In the genomic region with DNA sequence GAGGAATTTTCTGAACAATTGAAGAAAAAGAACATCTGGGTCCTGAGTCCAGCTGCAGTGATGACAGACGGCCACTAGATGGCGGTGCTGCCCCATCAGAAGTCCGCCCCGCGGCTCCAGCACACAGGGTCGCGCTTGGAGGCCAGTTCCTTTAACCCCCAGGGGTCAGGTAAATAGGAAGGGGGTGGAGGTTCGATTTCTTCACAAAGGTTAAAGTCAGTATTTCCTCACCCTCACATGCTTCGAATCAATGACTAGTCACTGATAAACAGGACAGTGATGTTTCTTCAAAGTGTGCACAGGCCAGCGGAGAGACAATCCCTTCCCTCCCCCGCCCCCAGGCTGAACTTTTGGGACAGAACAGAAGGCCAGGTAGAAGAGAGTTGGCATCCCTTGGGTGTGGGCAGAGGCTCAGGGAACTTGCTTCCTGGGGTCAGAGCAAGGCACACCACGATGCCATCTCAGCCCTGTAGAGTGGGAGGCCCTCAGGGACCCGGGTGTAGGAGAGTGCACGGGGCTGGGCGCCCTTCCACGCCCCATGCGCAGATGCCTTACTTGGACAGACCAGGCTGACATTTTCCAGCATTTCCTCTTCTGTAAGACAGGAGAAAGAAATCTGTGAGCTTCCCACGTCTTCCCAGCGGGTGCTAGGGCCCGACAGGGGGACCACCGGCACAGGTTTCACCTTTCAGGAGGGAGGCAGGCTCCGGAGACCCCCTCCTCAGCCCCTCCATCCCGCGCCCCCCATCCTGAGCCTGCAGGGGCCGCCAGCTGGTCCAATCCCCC, we compare ENCODE assay signal across 1 cellular context.
TF ChIP-seq lines count a peak whose summit lies in the region.

No MANE protein-coding gene starts in this region.

TF ChIP-seq in HepG2, 621 proteins besides CTCF, POLR2A, EP300 and RAD21 (continued from another document and continues in another):
- TF ChIP-seq, protein P1, sequence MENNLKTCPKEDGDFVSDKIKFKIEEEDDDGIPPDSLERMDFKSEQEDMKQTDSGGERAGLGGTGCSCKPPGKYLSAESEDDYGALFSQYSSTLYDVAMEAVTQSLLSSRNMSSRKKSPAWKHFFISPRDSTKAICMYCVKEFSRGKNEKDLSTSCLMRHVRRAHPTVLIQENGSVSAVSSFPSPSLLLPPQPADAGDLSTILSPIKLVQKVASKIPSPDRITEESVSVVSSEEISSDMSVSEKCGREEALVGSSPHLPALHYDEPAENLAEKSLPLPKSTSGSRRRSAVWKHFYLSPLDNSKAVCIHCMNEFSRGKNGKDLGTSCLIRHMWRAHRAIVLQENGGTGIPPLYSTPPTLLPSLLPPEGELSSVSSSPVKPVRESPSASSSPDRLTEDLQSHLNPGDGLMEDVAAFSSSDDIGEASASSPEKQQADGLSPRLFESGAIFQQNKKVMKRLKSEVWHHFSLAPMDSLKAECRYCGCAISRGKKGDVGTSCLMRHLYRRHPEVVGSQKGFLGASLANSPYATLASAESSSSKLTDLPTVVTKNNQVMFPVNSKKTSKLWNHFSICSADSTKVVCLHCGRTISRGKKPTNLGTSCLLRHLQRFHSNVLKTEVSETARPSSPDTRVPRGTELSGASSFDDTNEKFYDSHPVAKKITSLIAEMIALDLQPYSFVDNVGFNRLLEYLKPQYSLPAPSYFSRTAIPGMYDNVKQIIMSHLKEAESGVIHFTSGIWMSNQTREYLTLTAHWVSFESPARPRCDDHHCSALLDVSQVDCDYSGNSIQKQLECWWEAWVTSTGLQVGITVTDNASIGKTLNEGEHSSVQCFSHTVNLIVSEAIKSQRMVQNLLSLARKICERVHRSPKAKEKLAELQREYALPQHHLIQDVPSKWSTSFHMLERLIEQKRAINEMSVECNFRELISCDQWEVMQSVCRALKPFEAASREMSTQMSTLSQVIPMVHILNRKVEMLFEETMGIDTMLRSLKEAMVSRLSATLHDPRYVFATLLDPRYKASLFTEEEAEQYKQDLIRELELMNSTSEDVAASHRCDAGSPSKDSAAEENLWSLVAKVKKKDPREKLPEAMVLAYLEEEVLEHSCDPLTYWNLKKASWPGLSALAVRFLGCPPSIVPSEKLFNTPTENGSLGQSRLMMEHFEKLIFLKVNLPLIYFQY (CRISPR knock-in tag; IDR thresholded peaks at IDR 0.05; ENCODE audit: borderline replicate concordance), result peak; percentile 76; the same call in 1 of the 2 replicates
- TF ChIP-seq ZBTB20 (CRISPR knock-in tag; IDR thresholded peaks at IDR 0.05; ENCODE audit: borderline replicate concordance, low read depth), result peak; percentile 94; the same call in 1 of the 2 replicates
- peak; percentile 97 for TF ChIP-seq SSRP1 (CRISPR knock-in tag; IDR thresholded peaks at IDR 0.05)
- TF ChIP-seq ZNF777 (CRISPR knock-in tag; IDR thresholded peaks at IDR 0.05), result no peak; the same call in 1 of the 2 replicates
- TF ChIP-seq, protein P2, sequence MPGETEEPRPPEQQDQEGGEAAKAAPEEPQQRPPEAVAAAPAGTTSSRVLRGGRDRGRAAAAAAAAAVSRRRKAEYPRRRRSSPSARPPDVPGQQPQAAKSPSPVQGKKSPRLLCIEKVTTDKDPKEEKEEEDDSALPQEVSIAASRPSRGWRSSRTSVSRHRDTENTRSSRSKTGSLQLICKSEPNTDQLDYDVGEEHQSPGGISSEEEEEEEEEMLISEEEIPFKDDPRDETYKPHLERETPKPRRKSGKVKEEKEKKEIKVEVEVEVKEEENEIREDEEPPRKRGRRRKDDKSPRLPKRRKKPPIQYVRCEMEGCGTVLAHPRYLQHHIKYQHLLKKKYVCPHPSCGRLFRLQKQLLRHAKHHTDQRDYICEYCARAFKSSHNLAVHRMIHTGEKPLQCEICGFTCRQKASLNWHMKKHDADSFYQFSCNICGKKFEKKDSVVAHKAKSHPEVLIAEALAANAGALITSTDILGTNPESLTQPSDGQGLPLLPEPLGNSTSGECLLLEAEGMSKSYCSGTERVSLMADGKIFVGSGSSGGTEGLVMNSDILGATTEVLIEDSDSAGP (CRISPR knock-in tag; IDR thresholded peaks at IDR 0.05; ENCODE audit: borderline replicate concordance), result peak; percentile 77
- TF ChIP-seq, protein P3, sequence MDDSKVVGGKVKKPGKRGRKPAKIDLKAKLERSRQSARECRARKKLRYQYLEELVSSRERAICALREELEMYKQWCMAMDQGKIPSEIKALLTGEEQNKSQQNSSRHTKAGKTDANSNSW (CRISPR knock-in tag; IDR thresholded peaks at IDR 0.05; ENCODE audit: borderline replicate concordance), result no peak
- TF ChIP-seq SP5 (CRISPR knock-in tag; IDR thresholded peaks at IDR 0.05; ENCODE audit: borderline replicate concordance, low read depth), result peak; percentile 99
- peak; percentile 99 for TF ChIP-seq RARA (CRISPR knock-in tag; IDR thresholded peaks at IDR 0.05)
- TF ChIP-seq CAMTA2 (CRISPR knock-in tag; IDR thresholded peaks at IDR 0.05; ENCODE audit: borderline replicate concordance), result peak; percentile 81; the same call in 1 of the 2 replicates
- TF ChIP-seq, protein P4, sequence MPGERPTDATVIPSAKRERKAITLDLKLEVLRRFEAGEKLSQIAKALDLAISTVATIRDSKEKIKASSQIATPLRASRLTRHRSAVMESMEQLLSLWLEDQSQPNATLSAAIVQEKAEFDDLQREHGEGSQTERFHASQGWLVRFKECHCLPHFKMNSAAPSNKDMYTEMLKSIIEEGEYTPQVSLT (CRISPR knock-in tag; IDR thresholded peaks at IDR 0.05; ENCODE audit: borderline replicate concordance, low read depth), result no peak
- TF ChIP-seq ZNF207 (IDR thresholded peaks at IDR 0.05; ENCODE audit: borderline replicate concordance), result no peak
- TF ChIP-seq ZFP1 (CRISPR knock-in tag; IDR thresholded peaks at IDR 0.05), result peak; percentile 58; the same call in 1 of the 2 replicates
- peak; percentile 77 for TF ChIP-seq GABPB1 (CRISPR knock-in tag; IDR thresholded peaks at IDR 0.05)
- peak; percentile 87; the same call in 1 of the 2 replicates for TF ChIP-seq ZNF33B (CRISPR knock-in tag; IDR thresholded peaks at IDR 0.05)
- TF ChIP-seq SP1 (IDR thresholded peaks at IDR 0.05), result no peak
- TF ChIP-seq SP1 (CRISPR knock-in tag; IDR thresholded peaks at IDR 0.05), result peak; percentile 69
- TF ChIP-seq ZNF841 (CRISPR knock-in tag; IDR thresholded peaks at IDR 0.05; ENCODE audit: borderline replicate concordance), result no peak; the same call in 1 of the 2 replicates
- TF ChIP-seq, protein P5, sequence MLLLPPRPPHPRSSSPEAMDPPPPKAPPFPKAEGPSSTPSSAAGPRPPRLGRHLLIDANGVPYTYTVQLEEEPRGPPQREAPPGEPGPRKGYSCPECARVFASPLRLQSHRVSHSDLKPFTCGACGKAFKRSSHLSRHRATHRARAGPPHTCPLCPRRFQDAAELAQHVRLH (CRISPR knock-in tag; IDR thresholded peaks at IDR 0.05; ENCODE audit: borderline replicate concordance, low read depth), result peak; percentile 99
- peak; percentile 85 for TF ChIP-seq KAT8 (CRISPR knock-in tag; IDR thresholded peaks at IDR 0.05)
- no peak for TF ChIP-seq SETDB1 (CRISPR knock-in tag; IDR thresholded peaks at IDR 0.05; ENCODE audit: borderline replicate concordance)
- TF ChIP-seq ZNF557 (CRISPR knock-in tag; IDR thresholded peaks at IDR 0.05), result no peak
- TF ChIP-seq SMC3 (IDR thresholded peaks at IDR 0.05; ENCODE audit: low read length), result peak; percentile 92; the same call in 1 of the 2 replicates
- peak; percentile 87; the same call in 1 of the 2 replicates for TF ChIP-seq HOXA3 (CRISPR knock-in tag; IDR thresholded peaks at IDR 0.05)
- TF ChIP-seq, protein P6, sequence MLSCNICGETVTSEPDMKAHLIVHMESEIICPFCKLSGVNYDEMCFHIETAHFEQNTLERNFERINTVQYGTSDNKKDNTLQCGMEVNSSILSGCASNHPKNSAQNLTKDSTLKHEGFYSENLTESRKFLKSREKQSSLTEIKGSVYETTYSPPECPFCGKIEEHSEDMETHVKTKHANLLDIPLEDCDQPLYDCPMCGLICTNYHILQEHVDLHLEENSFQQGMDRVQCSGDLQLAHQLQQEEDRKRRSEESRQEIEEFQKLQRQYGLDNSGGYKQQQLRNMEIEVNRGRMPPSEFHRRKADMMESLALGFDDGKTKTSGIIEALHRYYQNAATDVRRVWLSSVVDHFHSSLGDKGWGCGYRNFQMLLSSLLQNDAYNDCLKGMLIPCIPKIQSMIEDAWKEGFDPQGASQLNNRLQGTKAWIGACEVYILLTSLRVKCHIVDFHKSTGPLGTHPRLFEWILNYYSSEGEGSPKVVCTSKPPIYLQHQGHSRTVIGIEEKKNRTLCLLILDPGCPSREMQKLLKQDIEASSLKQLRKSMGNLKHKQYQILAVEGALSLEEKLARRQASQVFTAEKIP (CRISPR knock-in tag; IDR thresholded peaks at IDR 0.05; ENCODE audit: borderline replicate concordance), result no peak
- no peak for TF ChIP-seq EEA1 (CRISPR knock-in tag; IDR thresholded peaks at IDR 0.05; ENCODE audit: borderline replicate concordance)
- peak; percentile 83 for TF ChIP-seq POLR2G (IDR thresholded peaks at IDR 0.05; ENCODE audit: low read depth, low read length)
- TF ChIP-seq, protein P7, sequence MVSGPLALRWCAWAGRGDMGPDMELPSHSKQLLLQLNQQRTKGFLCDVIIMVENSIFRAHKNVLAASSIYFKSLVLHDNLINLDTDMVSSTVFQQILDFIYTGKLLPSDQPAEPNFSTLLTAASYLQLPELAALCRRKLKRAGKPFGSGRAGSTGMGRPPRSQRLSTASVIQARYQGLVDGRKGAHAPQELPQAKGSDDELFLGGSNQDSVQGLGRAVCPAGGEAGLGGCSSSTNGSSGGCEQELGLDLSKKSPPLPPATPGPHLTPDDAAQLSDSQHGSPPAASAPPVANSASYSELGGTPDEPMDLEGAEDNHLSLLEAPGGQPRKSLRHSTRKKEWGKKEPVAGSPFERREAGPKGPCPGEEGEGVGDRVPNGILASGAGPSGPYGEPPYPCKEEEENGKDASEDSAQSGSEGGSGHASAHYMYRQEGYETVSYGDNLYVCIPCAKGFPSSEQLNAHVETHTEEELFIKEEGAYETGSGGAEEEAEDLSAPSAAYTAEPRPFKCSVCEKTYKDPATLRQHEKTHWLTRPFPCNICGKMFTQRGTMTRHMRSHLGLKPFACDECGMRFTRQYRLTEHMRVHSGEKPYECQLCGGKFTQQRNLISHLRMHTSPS (CRISPR knock-in tag; IDR thresholded peaks at IDR 0.05; ENCODE audit: low read depth), result peak; percentile 91
- TF ChIP-seq, protein P8, sequence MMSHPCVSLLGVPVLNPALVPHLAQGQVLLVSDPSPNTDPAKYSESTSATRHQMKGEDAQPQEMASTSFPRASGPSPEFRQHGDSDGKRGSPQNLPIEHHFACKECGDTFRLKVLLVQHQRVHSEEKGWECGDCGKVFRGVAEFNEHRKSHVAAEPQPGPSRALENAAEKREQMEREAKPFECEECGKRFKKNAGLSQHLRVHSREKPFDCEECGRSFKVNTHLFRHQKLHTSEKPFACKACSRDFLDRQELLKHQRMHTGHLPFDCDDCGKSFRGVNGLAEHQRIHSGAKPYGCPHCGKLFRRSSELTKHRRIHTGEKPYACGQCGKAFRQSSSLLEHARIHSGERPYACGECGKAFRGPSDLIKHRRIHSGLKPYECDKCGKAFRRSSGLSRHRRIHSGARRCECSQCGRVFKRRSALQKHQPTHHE (CRISPR knock-in tag; IDR thresholded peaks at IDR 0.05; ENCODE audit: borderline replicate concordance), result peak; percentile 84; the same call in 1 of the 2 replicates
- TF ChIP-seq ZNF720 (CRISPR knock-in tag; IDR thresholded peaks at IDR 0.05), result peak; percentile 61; the same call in 1 of the 2 replicates
- TF ChIP-seq HOXA9 (CRISPR knock-in tag; IDR thresholded peaks at IDR 0.05; ENCODE audit: borderline replicate concordance), result peak; percentile 91; the same call in 1 of the 2 replicates
- TF ChIP-seq ZEB1 (IDR thresholded peaks at IDR 0.05; ENCODE audit: insufficient replicate concordance, low read depth), result peak; percentile 71
- TF ChIP-seq ZNF607 (CRISPR knock-in tag; IDR thresholded peaks at IDR 0.05; ENCODE audit: borderline replicate concordance), result peak; percentile 76; the same call in 1 of the 2 replicates
- TF ChIP-seq ZNF570 (CRISPR knock-in tag; IDR thresholded peaks at IDR 0.05; ENCODE audit: borderline replicate concordance), result 0 out of 2 replicates have a peak, but pooled peaks have one; percentile 24
- TF ChIP-seq ZMYM4 (CRISPR knock-in tag; IDR thresholded peaks at IDR 0.05), result peak; percentile 93
- peak; percentile 84; the same call in 1 of the 2 replicates for TF ChIP-seq ZNF33A (CRISPR knock-in tag; IDR thresholded peaks at IDR 0.05; ENCODE audit: borderline replicate concordance)
- TF ChIP-seq, protein P9, sequence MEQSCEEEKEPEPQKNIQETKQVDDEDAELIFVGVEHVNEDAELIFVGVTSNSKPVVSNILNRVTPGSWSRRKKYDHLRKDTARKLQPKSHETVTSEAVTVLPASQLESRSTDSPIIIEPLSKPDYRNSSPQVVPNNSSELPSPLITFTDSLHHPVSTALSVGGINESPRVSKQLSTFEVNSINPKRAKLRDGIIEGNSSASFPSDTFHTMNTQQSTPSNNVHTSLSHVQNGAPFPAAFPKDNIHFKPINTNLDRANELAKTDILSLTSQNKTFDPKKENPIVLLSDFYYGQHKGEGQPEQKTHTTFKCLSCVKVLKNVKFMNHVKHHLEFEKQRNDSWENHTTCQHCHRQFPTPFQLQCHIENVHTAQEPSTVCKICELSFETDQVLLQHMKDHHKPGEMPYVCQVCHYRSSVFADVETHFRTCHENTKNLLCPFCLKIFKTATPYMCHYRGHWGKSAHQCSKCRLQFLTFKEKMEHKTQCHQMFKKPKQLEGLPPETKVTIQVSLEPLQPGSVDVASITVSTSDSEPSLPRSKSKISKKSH (CRISPR knock-in tag; IDR thresholded peaks at IDR 0.05; ENCODE audit: borderline replicate concordance), result peak; percentile 83; the same call in 1 of the 2 replicates
- no peak for TF ChIP-seq ZFY (CRISPR knock-in tag; IDR thresholded peaks at IDR 0.05)
- TF ChIP-seq, protein P10, sequence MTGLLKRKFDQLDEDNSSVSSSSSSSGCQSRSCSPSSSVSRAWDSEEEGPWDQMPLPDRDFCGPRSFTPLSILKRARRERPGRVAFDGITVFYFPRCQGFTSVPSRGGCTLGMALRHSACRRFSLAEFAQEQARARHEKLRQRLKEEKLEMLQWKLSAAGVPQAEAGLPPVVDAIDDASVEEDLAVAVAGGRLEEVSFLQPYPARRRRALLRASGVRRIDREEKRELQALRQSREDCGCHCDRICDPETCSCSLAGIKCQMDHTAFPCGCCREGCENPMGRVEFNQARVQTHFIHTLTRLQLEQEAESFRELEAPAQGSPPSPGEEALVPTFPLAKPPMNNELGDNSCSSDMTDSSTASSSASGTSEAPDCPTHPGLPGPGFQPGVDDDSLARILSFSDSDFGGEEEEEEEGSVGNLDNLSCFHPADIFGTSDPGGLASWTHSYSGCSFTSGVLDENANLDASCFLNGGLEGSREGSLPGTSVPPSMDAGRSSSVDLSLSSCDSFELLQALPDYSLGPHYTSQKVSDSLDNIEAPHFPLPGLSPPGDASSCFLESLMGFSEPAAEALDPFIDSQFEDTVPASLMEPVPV (CRISPR knock-in tag; IDR thresholded peaks at IDR 0.05), result peak; percentile 94
- no peak for TF ChIP-seq PLRG1 (conservative IDR thresholded peaks at IDR 0.05)
- TF ChIP-seq GATAD2A (CRISPR knock-in tag; IDR thresholded peaks at IDR 0.05), result peak; percentile 98
- no peak for TF ChIP-seq ADNP (CRISPR knock-in tag; IDR thresholded peaks at IDR 0.05)
- no peak for TF ChIP-seq ZNF138 (CRISPR knock-in tag; IDR thresholded peaks at IDR 0.05; ENCODE audit: low read depth)
- peak; percentile 73 for TF ChIP-seq ZNF274 (CRISPR knock-in tag; IDR thresholded peaks at IDR 0.05)
- peak; percentile 97 for TF ChIP-seq AKAP8 (CRISPR knock-in tag; IDR thresholded peaks at IDR 0.05)
